In the genomic region with DNA sequence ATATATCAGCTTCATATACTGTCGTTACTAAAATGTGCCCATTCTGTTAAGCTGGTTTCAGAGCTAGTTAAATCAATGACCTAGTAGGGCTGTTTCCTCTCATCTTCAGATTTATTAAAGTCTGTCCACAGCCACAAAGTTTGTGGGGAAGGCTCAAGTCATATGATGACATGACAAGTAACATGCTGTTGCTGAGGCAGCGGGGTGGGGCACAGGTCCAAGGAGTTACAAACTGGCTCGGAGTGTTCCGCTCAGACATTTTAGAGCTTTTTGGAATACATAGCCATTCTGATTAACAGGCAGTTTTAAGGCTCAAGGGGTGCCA, we compare ENCODE assay signal across 12 cellular contexts. TPM values are rescaled to one million over a fixed set of nuclear protein-coding genes. Genes with fewer than 3 reads are reported as not detected.
A peak's percentile ranks its signal among the peaks of the same experiment; 100 is the strongest.
DNase-seq lines count a peak whose midpoint lies in the region; ATAC-seq, FAIRE-seq and TF ChIP-seq lines count a peak whose summit lies in the region.
"Had no signal": no experiment of that assay in that cellular context is flagged by ENCODE, and none has a peak within 500 bp of the region (broad histone marks: within the 10 kb centered on the region; RNA-seq: fewer than 3 reads in every experiment).

No MANE protein-coding gene starts in this region.

- H3K4me3 Mint-ChIP-seq in activated CD8-positive, alpha-beta T cell treated with anti-CD3 and anti-CD28 coated beads for 36 hours = no peak overlapping the region
- H3K4me3 Mint-ChIP-seq: effector memory CD8-positive, alpha-beta T cell had no signal

- POLR2A ChIA-PET in K562 (lab: Yijun Ruan, JAX) = interaction anchor here (0.5 to 6.2 kb wide), 14 partner anchors 10 to 285 kb away, joined by 3 to 84 read pairs (median 4); partner anchors contain the start of genes HEMGN, NANS and TRMO
- POLR2A ChIA-PET in activated CD8-positive, alpha-beta T cell treated with anti-CD3 and anti-CD28 coated beads for 36 hours (lab: Charles Lee) = interaction anchor here (1.1 to 7.1 kb wide), 4 partner anchors 17 to 59 kb away, joined by 5 to 40 read pairs (median 36); partner anchors contain the start of gene HEMGN

- no peaks in the 10 kb centered on the region for H4K20me1 ChIP-seq in K562 (replicated peaks; ENCODE audit: control insufficient read depth, insufficient read depth, low read length)

- ATAC-seq in K562 (peak; percentile 47), left cardiac atrium (no peak), GM18519 (IDR thresholded peaks at IDR 0.05; ENCODE audit: low FRiP score, unreplicated experiment) (no peak)
- no peak for ATAC-seq in activated CD8-positive, alpha-beta T cell treated with anti-CD3 and anti-CD28 coated beads for 36 hours
- ATAC-seq: effector memory CD8-positive, alpha-beta T cell; Panc1 had no signal

- in situ Hi-C loops in K562 (cut with MboI) = no loop called here

- peak; percentile 75 for TF ChIP-seq EP300 in K562 (IDR thresholded peaks at IDR 0.05; ENCODE audit: low read length)

- peaks cover 35% of the 10 kb centered on the region for H3K4me1 Mint-ChIP-seq in activated CD8-positive, alpha-beta T cell treated with anti-CD3 and anti-CD28 coated beads for 36 hours (ENCODE audit: low read depth)

- H3K4me1 ChIP-seq in K562 (replicated peaks in 1 of 2; ENCODE audit: control insufficient read depth in 2 of 2, insufficient read depth in 2 of 2, low read length in 2 of 2) = peaks cover 36 to 38% of the 10 kb centered on the region in 2 experiments; a peak in 4 of 5 replicates
- peaks cover 5% of the 10 kb centered on the region for H3K4me1 ChIP-seq in prostate gland (replicated peaks)

- DNase-seq in GM03348 (ENCODE audit: low spot score) (peak; percentile 62), K562 (ENCODE audit: extremely low read depth in 1 of 4, low spot score in 3 of 4) (peak in 2 of 4 experiments; percentile 46 to 86), left cardiac atrium (peak; percentile 61), prostate gland (ENCODE audit: low spot score) (peak; percentile 71), iPS-NIHi11 (ENCODE audit: low spot score) (no peak), HuH-7.5 (ENCODE audit: low spot score) (no peak)
- DNase-seq in activated CD8-positive, alpha-beta T cell treated with anti-CD3 and anti-CD28 coated beads for 36 hours = no peak
- DNase-seq: DND-41; effector memory CD8-positive, alpha-beta T cell; NCI-H1417 had no signal

- H3K79me2 ChIP-seq in K562 (ENCODE audit: control insufficient read depth, insufficient read depth, low read length) = peaks cover 47% of the 10 kb centered on the region

- H3K27ac ChIP-seq in K562 (ENCODE audit: extremely low read depth, low read depth, low read length) (peak overlapping the region; percentile 99), prostate gland (peak overlapping the region; percentile 41 to 50)

- H3K27me3 Mint-ChIP-seq in activated CD8-positive, alpha-beta T cell treated with anti-CD3 and anti-CD28 coated beads for 36 hours = no peaks in the 10 kb centered on the region
- H3K27me3 Mint-ChIP-seq: effector memory CD8-positive, alpha-beta T cell had no signal

- H3K27ac Mint-ChIP-seq in activated CD8-positive, alpha-beta T cell treated with anti-CD3 and anti-CD28 coated beads for 36 hours = no peak overlapping the region
- H3K27ac Mint-ChIP-seq: effector memory CD8-positive, alpha-beta T cell had no signal

- 5% methylated on average over 4 of the region's 4 CpGs for WGBS in K562 (ENCODE audit: insufficient coverage, low coverage, missing lambda C conversion rate)
- WGBS in prostate gland = 12% methylated on average over 4 of the region's 4 CpGs

- no peaks in the 10 kb centered on the region for H3K9me1 ChIP-seq in K562 (ENCODE audit: control insufficient read depth, insufficient read depth, low read length)

- H3K4me2 ChIP-seq in K562 (ENCODE audit: insufficient read depth, low read length) = peak overlapping the region; percentile 73

- TF ChIP-seq POLR2A in K562 (conservative IDR thresholded peaks at IDR 0.05) (0 out of 2 replicates have a peak, but pooled peaks have one; percentile 8), prostate gland (IDR thresholded peaks at IDR 0.05) (no peak)

- FAIRE-seq in K562 (lab: Jason Lieb, UNC) = peak; percentile 80

- no peaks in the 10 kb centered on the region for H3K9me3 Mint-ChIP-seq in activated CD8-positive, alpha-beta T cell treated with anti-CD3 and anti-CD28 coated beads for 36 hours
- H3K9me3 Mint-ChIP-seq: effector memory CD8-positive, alpha-beta T cell had no signal

- no peaks in the 10 kb centered on the region; the same call in 1 of the 2 replicates for H3K9me3 ChIP-seq in K562 (replicated peaks; ENCODE audit: control insufficient read depth, insufficient read depth, low read depth, low read length)
- H3K9me3 ChIP-seq in prostate gland = no peaks in the 10 kb centered on the region

- peaks cover 8% of the 10 kb centered on the region for H3K36me3 Mint-ChIP-seq in activated CD8-positive, alpha-beta T cell treated with anti-CD3 and anti-CD28 coated beads for 36 hours (ENCODE audit: low read depth)

- TF ChIP-seq RAD21 in K562 (CRISPR knock-in tag; conservative IDR thresholded peaks at IDR 0.05 in 1 of 2, IDR thresholded peaks at IDR 0.05 in 1 of 2) = no peak

- H3K27me3 ChIP-seq in K562 (ENCODE audit: control insufficient read depth in 2 of 2, insufficient read depth in 2 of 2, low read length in 2 of 2) = no peaks in the 10 kb centered on the region
- H3K27me3 ChIP-seq in prostate gland (replicated peaks; ENCODE audit: insufficient read depth) = no peaks in the 10 kb centered on the region

- CTCF ChIA-PET in K562 (lab: Yijun Ruan, JAX; ENCODE audit: low intra/inter-chr PET ratio) = no interaction called here
- CTCF ChIA-PET in activated CD8-positive, alpha-beta T cell treated with anti-CD3 and anti-CD28 coated beads for 36 hours (lab: Charles Lee) = interaction anchor here (1.4 to 8.4 kb wide), 5 partner anchors 8 to 58 kb away, joined by 4 to 74 read pairs (median 7); partner anchors contain the start of gene TRMO

- no peak overlapping the region for H3K4me3 ChIP-seq in K562
- no peak overlapping the region for H3K4me3 ChIP-seq in prostate gland

- TF ChIP-seq CTCF in K562 (IDR thresholded peaks at IDR 0.05 in 2 of 3, conservative IDR thresholded peaks at IDR 0.05 in 1 of 3; ENCODE audit: insufficient read depth in 2 of 3, low read depth in 1 of 3, low read length in 3 of 3) (no peak), prostate gland (IDR thresholded peaks at IDR 0.05) (no peak)
- no peak for TF ChIP-seq CTCF in activated CD8-positive, alpha-beta T cell treated with anti-CD3 and anti-CD28 coated beads for 36 hours (IDR thresholded peaks at IDR 0.05)

- intact Hi-C loops in K562 (cut with micrococcal nuclease) (loop anchor here (5.0 kb wide), 1 partner anchor 277 kb away; the partner anchor contains the start of gene TBC1D2), left cardiac atrium (cut with DNase I) (loop anchor here in 1 of 2 donors (5.0 to 10.0 kb wide), 2 partner anchors 54 to 277 kb away; partner anchors contain the start of gene TBC1D2), prostate gland (cut with DNase I) (no loop called here)
- intact Hi-C loops in activated CD8-positive, alpha-beta T cell treated with anti-CD3 and anti-CD28 coated beads for 36 hours (cut with micrococcal nuclease) = no loop called here

- H3K36me3 ChIP-seq in K562 (ENCODE audit: control insufficient read depth, insufficient read depth, low read length) (peaks cover under 1% of the 10 kb centered on the region; the same call in 2 of the 3 replicates), prostate gland (no peaks in the 10 kb centered on the region)

- no TSS peak for BruUV-seq in K562 (replicated peaks; lab: Mats Ljungman, UMichigan)

- peak overlapping the region; percentile 80 for H2AFZ ChIP-seq in K562 (ENCODE audit: low read depth, low read length)

- H3K9ac ChIP-seq in K562 (ENCODE audit: insufficient read depth in 1 of 2, low read depth in 2 of 2, low read length in 2 of 2) = peak overlapping the region; percentile 18 to 99; a peak in 3 of 4 replicates

RNA-seq across cellular contexts. Expression of gene ANP32B, which starts 2.7 kb away (rescaled TPM):
- total RNA-seq in K562 (2011; cell fraction: chromatin; rRNA removed; ENCODE audit: low replicate concordance) = 103 and 181 TPM in 2 replicates
- 53.9 and 79.2 TPM in 2 replicates for total RNA-seq in K562 (2011; cell fraction: nucleolus; rRNA removed)
- total RNA-seq in K562 (2011; cell fraction: nucleoplasm; rRNA removed) = 96.2 and 106 TPM in 2 replicates
- total RNA-seq in K562 (2014; rRNA removed) = 90.3 and 90.7 TPM in 2 replicates
- total RNA-seq in K562 (2014; rRNA removed; fragmentation: Illumina TruSeq; extraction: Trizol) = 80.3 and 96.1 TPM in 2 replicates
- 68.9 and 78.4 TPM in 2 replicates for total RNA-seq in K562 (2015; rRNA removed; fragmentation: Illumina TruSeq; extraction: Trizol)
- 384 and 454 TPM in 2 replicates for total RNA-seq in K562 (2021)
- polyA plus RNA-seq in K562 (2011; rRNA removed) = 135 and 147 TPM in 2 replicates
- 19.4 and 46.5 TPM in 2 replicates for polyA plus RNA-seq in K562 (2011; cell fraction: cytosol; rRNA removed)
- 41.5 and 53.7 TPM in 2 replicates for polyA plus RNA-seq in K562 (2011; cell fraction: nucleus; rRNA removed)
- 595 and 725 TPM in 2 replicates for polyA plus RNA-seq in K562 (2012)
- 711 and 815 TPM in 2 replicates for polyA plus RNA-seq in K562 (2014; fragmentation: Illumina TruSeq; extraction: Trizol)
- 100 to 1,000 TPM in 1 of 2 experiments, 10 to 100 TPM in 1; 87.2 to 141 TPM for polyA plus RNA-seq in K562 (2014; fragmentation: Nextera tagmentation; extraction: Ambion mirVana)
- polyA plus RNA-seq in K562 (2014; rRNA removed) = 331 and 380 TPM in 2 replicates
- 117 and 146 TPM in 2 replicates for polyA minus RNA-seq in K562 (2011; rRNA and poly(A)+ RNA removed)
- polyA minus RNA-seq in K562 (2011; cell fraction: cytosol; rRNA and poly(A)+ RNA removed) = 105 and 106 TPM in 2 replicates
- 31.2 and 52.8 TPM in 2 replicates for polyA minus RNA-seq in K562 (2011; cell fraction: nucleus; rRNA and poly(A)+ RNA removed)
- 10 to 100 TPM; 55.2 to 70.2 TPM for total RNA-seq in left cardiac atrium
- total RNA-seq in prostate gland = 10 to 100 TPM; 22.5 to 25.1 TPM
- 100 to 1,000 TPM; 374 to 389 TPM for total RNA-seq in activated CD8-positive, alpha-beta T cell treated with anti-CD3 and anti-CD28 coated beads for 36 hours

RNA-seq across cellular contexts. Expression of gene HEMGN, which starts 42.5 kb away (rescaled TPM):
- total RNA-seq in K562 (2011; cell fraction: chromatin; rRNA removed; ENCODE audit: low replicate concordance) = 11.3 and 87.8 TPM in 2 replicates
- 10.7 and 21.2 TPM in 2 replicates for total RNA-seq in K562 (2011; cell fraction: nucleolus; rRNA removed)
- 28.6 and 33.8 TPM in 2 replicates for total RNA-seq in K562 (2011; cell fraction: nucleoplasm; rRNA removed)
- total RNA-seq in K562 (2014; rRNA removed) (107 and 116 TPM in 2 replicates), K562 (2014; rRNA removed; fragmentation: Illumina TruSeq; extraction: Trizol) (182 and 209 TPM in 2 replicates), K562 (2015; rRNA removed; fragmentation: Illumina TruSeq; extraction: Trizol) (54.3 and 56.3 TPM in 2 replicates), K562 (2021) (101 and 104 TPM in 2 replicates), left cardiac atrium (under 1 TPM in 1 of 2 donors, not detected in 1; 0.10 TPM), prostate gland (1 to 10 TPM in 1 of 2 donors, not detected in 1; 1.4 TPM)
- polyA plus RNA-seq in K562 (2011; rRNA removed) (104 and 197 TPM in 2 replicates), K562 (2014; fragmentation: Illumina TruSeq; extraction: Trizol) (183 and 258 TPM in 2 replicates), K562 (2014; fragmentation: Nextera tagmentation; extraction: Ambion mirVana) (100 to 1,000 TPM; 110 to 156 TPM), K562 (2014; rRNA removed) (124 and 137 TPM in 2 replicates)
- 25.0 and 35.1 TPM in 2 replicates for polyA plus RNA-seq in K562 (2011; cell fraction: cytosol; rRNA removed)
- polyA plus RNA-seq in K562 (2011; cell fraction: nucleus; rRNA removed) = 20.7 and 23.5 TPM in 2 replicates
- polyA plus RNA-seq in K562 (2012) = 22.3 and 42.9 TPM in 2 replicates
- polyA minus RNA-seq in K562 (2011; rRNA and poly(A)+ RNA removed) = 106 and 117 TPM in 2 replicates
- 22.3 and 41.9 TPM in 2 replicates for polyA minus RNA-seq in K562 (2011; cell fraction: cytosol; rRNA and poly(A)+ RNA removed)
- polyA minus RNA-seq in K562 (2011; cell fraction: nucleus; rRNA and poly(A)+ RNA removed) = 10.1 and 16.6 TPM in 2 replicates
- 1 to 10 TPM; 1.2 to 1.4 TPM for total RNA-seq in activated CD8-positive, alpha-beta T cell treated with anti-CD3 and anti-CD28 coated beads for 36 hours

RNA-seq across cellular contexts. Expression of gene TRMO, which starts 58.1 kb away (rescaled TPM):
- total RNA-seq in K562 (2011; cell fraction: chromatin; rRNA removed; ENCODE audit: low replicate concordance) = 9.3 and 20.1 TPM in 2 replicates
- total RNA-seq in K562 (2011; cell fraction: nucleolus; rRNA removed) = 6.6 and 6.7 TPM in 2 replicates
- total RNA-seq in K562 (2011; cell fraction: nucleoplasm; rRNA removed) = 8.8 and 9.2 TPM in 2 replicates
- total RNA-seq in K562 (2014; rRNA removed) (16.2 and 16.7 TPM in 2 replicates), K562 (2014; rRNA removed; fragmentation: Illumina TruSeq; extraction: Trizol) (16.2 and 18.4 TPM in 2 replicates), K562 (2015; rRNA removed; fragmentation: Illumina TruSeq; extraction: Trizol) (22.4 and 22.9 TPM in 2 replicates), K562 (2021) (12.2 and 12.5 TPM in 2 replicates), left cardiac atrium (1 to 10 TPM; 7.0 to 8.2 TPM), prostate gland (10 to 100 TPM; 44.8 to 45.2 TPM)
- polyA plus RNA-seq in K562 (2011; rRNA removed) (14.2 and 16.3 TPM in 2 replicates), K562 (2014; fragmentation: Illumina TruSeq; extraction: Trizol) (17.2 and 20.0 TPM in 2 replicates), K562 (2014; fragmentation: Nextera tagmentation; extraction: Ambion mirVana) (10 to 100 TPM in 1 of 2 experiments, 1 to 10 TPM in 1; 5.6 to 12.8 TPM), K562 (2014; rRNA removed) (17.2 and 18.4 TPM in 2 replicates)
- 8.2 and 12.4 TPM in 2 replicates for polyA plus RNA-seq in K562 (2011; cell fraction: cytosol; rRNA removed)
- polyA plus RNA-seq in K562 (2011; cell fraction: nucleus; rRNA removed) = 10.3 and 14.4 TPM in 2 replicates
- polyA plus RNA-seq in K562 (2012) = 8.9 and 10.4 TPM in 2 replicates
- 23.2 and 23.8 TPM in 2 replicates for polyA minus RNA-seq in K562 (2011; rRNA and poly(A)+ RNA removed)
- 5.8 and 8.6 TPM in 2 replicates for polyA minus RNA-seq in K562 (2011; cell fraction: cytosol; rRNA and poly(A)+ RNA removed)
- polyA minus RNA-seq in K562 (2011; cell fraction: nucleus; rRNA and poly(A)+ RNA removed) = 5.1 and 8.1 TPM in 2 replicates
- 10 to 100 TPM; 12.6 to 13.3 TPM for total RNA-seq in activated CD8-positive, alpha-beta T cell treated with anti-CD3 and anti-CD28 coated beads for 36 hours

Comparison
In these comparisons a context has a peak if more than half of its experiments do, and no peak if none do; other contexts are left out.
1. DNase-seq: peak in GM03348 (single experiment), left cardiac atrium (single experiment) and prostate gland (single experiment); none in iPS-NIHi11 (single experiment), activated CD8-positive, alpha-beta T cell treated with anti-CD3 and anti-CD28 coated beads for 36 hours (single experiment) and HuH-7.5 (single experiment).
2. RNA of gene HEMGN, which starts 42.5 kb away (total RNA-seq): 10.7 to 209 TPM in K562; 1.2 to 1.4 TPM in activated CD8-positive, alpha-beta T cell treated with anti-CD3 and anti-CD28 coated beads for 36 hours, 1.4 TPM in prostate gland and 0.10 TPM in left cardiac atrium; every median in the first group is over 4 times any median in the second.